In genomic region chrX:120603707-120604358, GRCh38 we compare ENCODE assay signal across 8 cellular contexts. TPM values are rescaled to one million over a fixed set of nuclear protein-coding genes. Genes with fewer than 3 reads are reported as not detected.
DNase-seq lines count a peak whose midpoint lies in the region; ATAC-seq and TF ChIP-seq lines count a peak whose summit lies in the region.

TSS of gene MCTS1 (plus strand) at chrX:120604101. CDS start at chrX:120604237, 136 bp downstream.

- peak within 1 kb of the TSS; percentile 59 for H3K4me3 ChIP-seq in lower leg skin (ENCODE audit: low read depth, poor library complexity, severe bottlenecking)

- CTCF ChIA-PET in activated CD4-positive, alpha-beta memory T cell treated with anti-CD3 and anti-CD28 coated beads for 36 hours (lab: Charles Lee), result interaction anchor here (0.6 kb wide), 1 partner anchor 118 kb away, joined by 3 read pairs; no protein-coding TSS in a partner anchor

- H3K4me3 Mint-ChIP-seq in CD14-positive monocyte, result peak within 1 kb of the TSS; percentile 87 to 94
- H3K4me3 Mint-ChIP-seq in activated CD4-positive, alpha-beta memory T cell treated with anti-CD3 and anti-CD28 coated beads for 36 hours, result peak within 1 kb of the TSS; percentile 95

- peaks cover 1 to 4% (median 1%) of the 10 kb centered on the region in 3 donors for H3K27me3 Mint-ChIP-seq in CD14-positive monocyte (ENCODE audit: low read depth in 3 of 3)
- no peaks in the 10 kb centered on the region for H3K27me3 Mint-ChIP-seq in activated CD4-positive, alpha-beta memory T cell treated with anti-CD3 and anti-CD28 coated beads for 36 hours

- peaks cover 5% of the 10 kb centered on the region for H3K4me1 Mint-ChIP-seq in CD14-positive monocyte
- H3K4me1 Mint-ChIP-seq in activated CD4-positive, alpha-beta memory T cell treated with anti-CD3 and anti-CD28 coated beads for 36 hours (ENCODE audit: low read depth), result peaks cover 8% of the 10 kb centered on the region

- ATAC-seq in GM19372 (IDR thresholded peaks at IDR 0.05; ENCODE audit: low read depth, unreplicated experiment) (peak; percentile 95), HG03558 (IDR thresholded peaks at IDR 0.05; ENCODE audit: extremely low read depth, unreplicated experiment) (peak; percentile 86)

- DNase-seq in CD14-positive monocyte (ENCODE audit: low spot score) (peak; percentile 66), NCI-H774 (lab: John Stamatoyannopoulos, UW) (peak; percentile 95), ecto neural progenitor cell (ENCODE audit: low spot score) (peak; percentile 82), lower leg skin (ENCODE audit: low spot score in 2 of 2) (peak; percentile 85 to 95)
- peak; percentile 87 for DNase-seq in activated CD4-positive, alpha-beta memory T cell treated with anti-CD3 and anti-CD28 coated beads for 36 hours
- peak; percentile 52 to 67 for DNase-seq in stimulated activated CD4-positive, alpha-beta T cell treated with anti-CD3 and anti-CD28 coated beads, Interleukin-4, amount 100 ng/mL, for 48 hours (ENCODE audit: low read depth in 2 of 2)

- peaks cover 0 to 3% (median 1%) of the 10 kb centered on the region in 7 donors for H3K9me3 Mint-ChIP-seq in CD14-positive monocyte
- no peaks in the 10 kb centered on the region for H3K9me3 Mint-ChIP-seq in activated CD4-positive, alpha-beta memory T cell treated with anti-CD3 and anti-CD28 coated beads for 36 hours

- TF ChIP-seq CTCF in CD14-positive monocyte (IDR thresholded peaks at IDR 0.05) (no peak), lower leg skin (IDR thresholded peaks at IDR 0.05) (no peak)

- H3K36me3 Mint-ChIP-seq in CD14-positive monocyte, result peaks cover 6 to 10% of the 10 kb centered on the region in 2 donors
- H3K36me3 Mint-ChIP-seq in activated CD4-positive, alpha-beta memory T cell treated with anti-CD3 and anti-CD28 coated beads for 36 hours, result peaks cover 3% of the 10 kb centered on the region

- 1 to 40% methylated on average over 31 of the region's 31 CpGs for WGBS in lower leg skin, 2 donors

- TF ChIP-seq POLR2A in lower leg skin (IDR thresholded peaks at IDR 0.05), result no peak

- POLR2A ChIA-PET in activated CD4-positive, alpha-beta memory T cell treated with anti-CD3 and anti-CD28 coated beads for 36 hours (lab: Charles Lee), result interaction anchor here (1.0 to 3.4 kb wide), 6 partner anchors 15 to 54 kb away, joined by 3 to 25 read pairs (median 6); partner anchors contain the start of genes C1GALT1C1 and CUL4B

- H3K27ac Mint-ChIP-seq in CD14-positive monocyte, result peak within 1 kb of the TSS; percentile 96 to 99 (median 98)
- peak within 1 kb of the TSS; percentile 97 for H3K27ac Mint-ChIP-seq in activated CD4-positive, alpha-beta memory T cell treated with anti-CD3 and anti-CD28 coated beads for 36 hours

- intact Hi-C loops in CD14-positive monocyte (cut with micrococcal nuclease) (loop anchor here in 1 of 2 donors (2.0 to 5.0 kb wide), 2 partner anchors 25 to 42 kb away; partner anchors contain the start of gene CUL4B), lower leg skin (cut with DNase I; ENCODE audit: low total_unique reads) (no loop called here)
- intact Hi-C loops in activated CD4-positive, alpha-beta memory T cell treated with anti-CD3 and anti-CD28 coated beads for 36 hours (cut with micrococcal nuclease), result loop anchor here (1.0 to 5.0 kb wide), 3 partner anchors 26 to 107 kb away; partner anchors contain the start of gene C1GALT1C1

RNA-seq across cellular contexts. Expression of gene MCTS1, which starts in this region (rescaled TPM):
- polyA plus RNA-seq in CD14-positive monocyte, result 10 to 100 TPM; 74.6 to 85.1 TPM
- total RNA-seq in activated CD4-positive, alpha-beta memory T cell treated with anti-CD3 and anti-CD28 coated beads for 36 hours, result 10 to 100 TPM; 67.5 to 70.9 TPM
- total RNA-seq in lower leg skin, result 10 to 100 TPM; 11.6 to 23.7 (median 15.1) TPM

Comparison
In these comparisons a context has a peak if more than half of its experiments do, and no peak if none do; other contexts are left out.
1. Peak in every context shown above with its lines: DNase-seq, ATAC-seq and H3K4me3 ChIP-seq.